23 cellular contexts compared by ENCODE assay signal in the genomic region with DNA sequence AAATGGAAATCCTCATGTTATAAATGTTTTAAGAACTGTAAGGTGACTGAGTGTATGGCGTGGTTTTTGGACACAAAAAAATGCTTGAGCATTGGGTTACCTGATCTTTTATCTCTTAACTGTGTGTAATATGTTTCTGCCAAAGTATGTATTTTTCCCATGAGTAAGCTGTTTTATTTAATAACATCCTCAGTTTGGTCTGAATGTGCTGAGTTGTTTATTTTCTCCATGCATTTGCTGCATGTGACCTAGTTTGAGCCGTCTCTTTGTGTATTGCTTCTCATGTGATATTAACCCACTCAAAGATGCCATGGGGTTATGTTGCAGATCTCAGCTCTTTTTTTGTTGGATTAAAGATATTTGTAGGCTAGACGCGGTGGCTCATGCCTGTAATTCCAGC. TPM values are rescaled to one million over a fixed set of nuclear protein-coding genes. Genes with fewer than 3 reads are reported as not detected.
A peak's percentile ranks its signal among the peaks of the same experiment; 100 is the strongest.
DNase-seq lines count a peak whose midpoint lies in the region; ATAC-seq and FAIRE-seq lines count a peak whose summit lies in the region.
"Had no signal": no experiment of that assay in that cellular context is flagged by ENCODE, and none has a peak within 500 bp of the region (broad histone marks: within the 10 kb centered on the region; RNA-seq: fewer than 3 reads in every experiment).

No MANE protein-coding gene starts in this region.

- POLR2A ChIA-PET in activated CD4-positive, alpha-beta memory T cell treated with anti-CD3 and anti-CD28 coated beads, Interleukin-2, amount 10 ng/mL, durations not matched to agents 7 days and 5 days (lab: Charles Lee): interaction anchor here (1.0 kb wide), 1 partner anchor 10 kb away, joined by 3 read pairs; no protein-coding TSS in a partner anchor
- POLR2A ChIA-PET in activated CD4-positive, alpha-beta memory T cell treated with anti-CD3 and anti-CD28 coated beads for 36 hours (lab: Charles Lee): no interaction called here

- peak overlapping the region; percentile 58 for H3K27ac Mint-ChIP-seq in activated CD4-positive, alpha-beta memory T cell treated with anti-CD3 and anti-CD28 coated beads, Interleukin-2, amount 10 ng/mL, durations not matched to agents 7 days and 5 days
- no peak overlapping the region for H3K27ac Mint-ChIP-seq in activated CD4-positive, alpha-beta memory T cell treated with anti-CD3 and anti-CD28 coated beads for 36 hours
- peak overlapping the region; percentile 65 for H3K27ac Mint-ChIP-seq in T-helper 17 cell
- H3K27ac Mint-ChIP-seq: CD4-positive, alpha-beta T cell; H9; IgD-negative memory B cell had no signal

- FAIRE-seq in islet of Langerhans (lab: Jason Lieb, UNC): peak; percentile 38
- FAIRE-seq: D721Med had no signal

- intact Hi-C loops in activated CD4-positive, alpha-beta memory T cell treated with anti-CD3 and anti-CD28 coated beads for 36 hours (cut with micrococcal nuclease): no loop called here

- peaks cover 22% of the 10 kb centered on the region for H3K4me1 Mint-ChIP-seq in activated CD4-positive, alpha-beta memory T cell treated with anti-CD3 and anti-CD28 coated beads, Interleukin-2, amount 10 ng/mL, durations not matched to agents 7 days and 5 days
- H3K4me1 Mint-ChIP-seq in activated CD4-positive, alpha-beta memory T cell treated with anti-CD3 and anti-CD28 coated beads for 36 hours (ENCODE audit: low read depth): peaks cover 9% of the 10 kb centered on the region
- H3K4me1 Mint-ChIP-seq in T-helper 17 cell: peaks cover 8% of the 10 kb centered on the region

- no peaks in the 10 kb centered on the region for H3K27me3 Mint-ChIP-seq in activated CD4-positive, alpha-beta memory T cell treated with anti-CD3 and anti-CD28 coated beads, Interleukin-2, amount 10 ng/mL, durations not matched to agents 7 days and 5 days
- no peaks in the 10 kb centered on the region for H3K27me3 Mint-ChIP-seq in activated CD4-positive, alpha-beta memory T cell treated with anti-CD3 and anti-CD28 coated beads for 36 hours
- H3K27me3 Mint-ChIP-seq in T-helper 17 cell: no peaks in the 10 kb centered on the region
- H3K27me3 Mint-ChIP-seq: CD4-positive, alpha-beta T cell; IgD-negative memory B cell had no signal

- no peak for DNase-seq in activated CD4-positive, alpha-beta memory T cell treated with anti-CD3 and anti-CD28 coated beads, Interleukin-2, amount 10 ng/mL, durations not matched to agents 7 days and 5 days
- DNase-seq in activated CD4-positive, alpha-beta memory T cell treated with anti-CD3 and anti-CD28 coated beads for 36 hours: no peak
- DNase-seq in T-helper 17 cell (no peak), SHP77 treated with DMSO at 0.1 percent for 48 hours (lab: John Stamatoyannopoulos, UW) (no peak)
- DNase-seq: ACHN; CD4-positive, alpha-beta T cell; GM23248; H9; Karpas-422; NCI-H1092 treated with DMSO at 0.1 percent for 48 hours; NCI-H1436; NCI-H187 treated with DMSO at 0.1 percent for 48 hours; NCI-H524 treated with DMSO at 0.1 percent for 48 hours; RPMI8226; SHP77; SK-N-SH; SW 1271 had no signal

- no peaks in the 10 kb centered on the region for H3K9me3 ChIP-seq in T-helper 17 cell (ENCODE audit: control insufficient read depth, low read length, poor library complexity, severe bottlenecking)
- H3K9me3 ChIP-seq: SK-N-SH had no signal

- peak; percentile 25 for ATAC-seq in T-helper 17 cell
- ATAC-seq in esophagus mucosa: no peak
- ATAC-seq in GM19455 (IDR thresholded peaks at IDR 0.05; ENCODE audit: unreplicated experiment): no peak
- no peak for ATAC-seq in HG03520 (IDR thresholded peaks at IDR 0.05; ENCODE audit: unreplicated experiment)

- CTCF ChIA-PET in activated CD4-positive, alpha-beta memory T cell treated with anti-CD3 and anti-CD28 coated beads, Interleukin-2, amount 10 ng/mL, durations not matched to agents 7 days and 5 days (lab: Charles Lee): interaction anchor here (1.1 to 2.3 kb wide), 3 partner anchors 10 to 26 kb away, joined by 3 to 5 read pairs (median 4); no protein-coding TSS in a partner anchor
- CTCF ChIA-PET in activated CD4-positive, alpha-beta memory T cell treated with anti-CD3 and anti-CD28 coated beads for 36 hours (lab: Charles Lee): interaction anchor here (0.7 to 1.6 kb wide), 2 partner anchors 38 to 132 kb away, joined by 3 to 4 read pairs; no protein-coding TSS in a partner anchor

- no peaks in the 10 kb centered on the region for H3K9me3 Mint-ChIP-seq in activated CD4-positive, alpha-beta memory T cell treated with anti-CD3 and anti-CD28 coated beads, Interleukin-2, amount 10 ng/mL, durations not matched to agents 7 days and 5 days
- H3K9me3 Mint-ChIP-seq in activated CD4-positive, alpha-beta memory T cell treated with anti-CD3 and anti-CD28 coated beads for 36 hours: no peaks in the 10 kb centered on the region
- H3K9me3 Mint-ChIP-seq: CD4-positive, alpha-beta T cell; H9; IgD-negative memory B cell had no signal

- H3K36me3 Mint-ChIP-seq in activated CD4-positive, alpha-beta memory T cell treated with anti-CD3 and anti-CD28 coated beads, Interleukin-2, amount 10 ng/mL, durations not matched to agents 7 days and 5 days (ENCODE audit: low read depth): peaks cover 57% of the 10 kb centered on the region
- peaks cover 37% of the 10 kb centered on the region for H3K36me3 Mint-ChIP-seq in activated CD4-positive, alpha-beta memory T cell treated with anti-CD3 and anti-CD28 coated beads for 36 hours
- H3K36me3 Mint-ChIP-seq in T-helper 17 cell (ENCODE audit: low read depth): peaks cover 5% of the 10 kb centered on the region

- H3K4me3 Mint-ChIP-seq in activated CD4-positive, alpha-beta memory T cell treated with anti-CD3 and anti-CD28 coated beads, Interleukin-2, amount 10 ng/mL, durations not matched to agents 7 days and 5 days: no peak overlapping the region
- H3K4me3 Mint-ChIP-seq in activated CD4-positive, alpha-beta memory T cell treated with anti-CD3 and anti-CD28 coated beads for 36 hours: no peak overlapping the region
- H3K4me3 Mint-ChIP-seq in T-helper 17 cell: no peak overlapping the region
- H3K4me3 Mint-ChIP-seq: CD4-positive, alpha-beta T cell; H9 had no signal

RNA-seq across cellular contexts. Expression of a gene that starts 6.1 kb away (rescaled TPM):
- total RNA-seq in activated CD4-positive, alpha-beta memory T cell treated with anti-CD3 and anti-CD28 coated beads, Interleukin-2, amount 10 ng/mL, durations not matched to agents 7 days and 5 days: 10 to 100 TPM; 76.1 to 80.8 TPM
- total RNA-seq in activated CD4-positive, alpha-beta memory T cell treated with anti-CD3 and anti-CD28 coated beads for 36 hours: 10 to 100 TPM; 70.5 to 71.1 TPM
- 10 to 100 TPM; 52.1 to 57.1 TPM for total RNA-seq in T-helper 17 cell
- 48.9 TPM for total RNA-seq in esophagus mucosa

RNA-seq across cellular contexts. Expression of a gene that starts 6.6 kb away (rescaled TPM):
- total RNA-seq in activated CD4-positive, alpha-beta memory T cell treated with anti-CD3 and anti-CD28 coated beads, Interleukin-2, amount 10 ng/mL, durations not matched to agents 7 days and 5 days: 10 to 100 TPM; 50.0 to 51.6 TPM
- 10 to 100 TPM; 67.2 to 69.0 TPM for total RNA-seq in activated CD4-positive, alpha-beta memory T cell treated with anti-CD3 and anti-CD28 coated beads for 36 hours
- total RNA-seq in T-helper 17 cell (10 to 100 TPM; 67.8 to 80.6 TPM), esophagus mucosa (63.8 TPM)

RNA-seq across cellular contexts. Expression of a gene that starts 15.7 kb away (rescaled TPM):
- total RNA-seq in activated CD4-positive, alpha-beta memory T cell treated with anti-CD3 and anti-CD28 coated beads, Interleukin-2, amount 10 ng/mL, durations not matched to agents 7 days and 5 days: 10 to 100 TPM; 33.5 to 37.6 TPM
- 10 to 100 TPM; 49.4 to 54.9 TPM for total RNA-seq in activated CD4-positive, alpha-beta memory T cell treated with anti-CD3 and anti-CD28 coated beads for 36 hours
- total RNA-seq in T-helper 17 cell (1 to 10 TPM; 9.1 to 9.5 TPM), esophagus mucosa (61.6 TPM)

RNA-seq across cellular contexts. Expression of a gene that starts 40.4 kb away (rescaled TPM):
- total RNA-seq in activated CD4-positive, alpha-beta memory T cell treated with anti-CD3 and anti-CD28 coated beads, Interleukin-2, amount 10 ng/mL, durations not matched to agents 7 days and 5 days: 10 to 100 TPM; 33.5 to 35.7 TPM
- total RNA-seq in activated CD4-positive, alpha-beta memory T cell treated with anti-CD3 and anti-CD28 coated beads for 36 hours: 10 to 100 TPM; 34.2 to 35.3 TPM
- total RNA-seq in T-helper 17 cell (10 to 100 TPM; 13.4 to 16.8 TPM), esophagus mucosa (28.2 TPM)

RNA-seq across cellular contexts. Expression of a gene that starts 41.6 kb away (rescaled TPM):
- total RNA-seq in activated CD4-positive, alpha-beta memory T cell treated with anti-CD3 and anti-CD28 coated beads, Interleukin-2, amount 10 ng/mL, durations not matched to agents 7 days and 5 days: 10 to 100 TPM; 34.1 to 35.2 TPM
- 10 to 100 TPM; 28.1 to 30.4 TPM for total RNA-seq in activated CD4-positive, alpha-beta memory T cell treated with anti-CD3 and anti-CD28 coated beads for 36 hours
- total RNA-seq in T-helper 17 cell: 10 to 100 TPM; 34.7 to 39.7 TPM
- 35.1 TPM for total RNA-seq in esophagus mucosa
